Comparison of ENCODE assay signal across 19 cellular contexts in genomic region chr15:43515731-43516130, GRCh38. TPM values are rescaled to one million over a fixed set of nuclear protein-coding genes. Genes with fewer than 3 reads are reported as not detected.
DNase-seq lines count a peak whose midpoint lies in the region; ATAC-seq and TF ChIP-seq lines count a peak whose summit lies in the region.
"Had no signal": no experiment of that assay in that cellular context is flagged by ENCODE, and none has a peak within 500 bp of the region (broad histone marks: within the 10 kb centered on the region; RNA-seq: fewer than 3 reads in every experiment).

No MANE protein-coding gene starts in this region.

- H3K4me1 Mint-ChIP-seq in activated CD4-positive, alpha-beta T cell treated with anti-CD3 and anti-CD28 coated beads, Interleukin-2, amount 10 ng/mL, durations not matched to agents 24 days and 14 days, result peaks cover 70% of the 10 kb centered on the region
- H3K4me1 Mint-ChIP-seq in brain, result peaks cover 85% of the 10 kb centered on the region
- peaks cover 46% of the 10 kb centered on the region for H3K4me1 Mint-ChIP-seq in activated naive CD8-positive, alpha-beta T cell treated with anti-CD3 and anti-CD28 coated beads, Interleukin-2, amount 50 U/mL, for 24 hours

- TF ChIP-seq POLR2A in tibial nerve (IDR thresholded peaks at IDR 0.05), result no peak

- no peak overlapping the region for H3K4me2 ChIP-seq in neural cell (ENCODE audit: low read length)
- H3K4me2 ChIP-seq: A549 had no signal

- H3K27me3 Mint-ChIP-seq in activated CD4-positive, alpha-beta T cell treated with anti-CD3 and anti-CD28 coated beads, Interleukin-2, amount 10 ng/mL, durations not matched to agents 24 days and 14 days, result peaks cover 15% of the 10 kb centered on the region
- H3K27me3 Mint-ChIP-seq in brain, result peaks cover 14% of the 10 kb centered on the region
- peaks cover 28% of the 10 kb centered on the region for H3K27me3 Mint-ChIP-seq in activated naive CD8-positive, alpha-beta T cell treated with anti-CD3 and anti-CD28 coated beads, Interleukin-2, amount 50 U/mL, for 24 hours

- no peak for TF ChIP-seq RAD21 in neural cell (conservative IDR thresholded peaks at IDR 0.05)

- H3K36me3 ChIP-seq in neural cell (ENCODE audit: insufficient read depth, low read length) (peaks cover 3% of the 10 kb centered on the region), tibial nerve (peaks cover 0 to 9% (median 0%) of the 10 kb centered on the region in 3 donors)
- H3K36me3 ChIP-seq: adrenal gland had no signal

- H3F3A ChIP-seq in neural cell (ENCODE audit: insufficient read depth, low read length, poor library complexity, severe bottlenecking), result peaks cover 9% of the 10 kb centered on the region

- 23 to 27% methylated on average over 2 of the region's 2 CpGs for WGBS in tibial nerve, 2 donors

- DNase-seq in activated CD4-positive, alpha-beta T cell treated with anti-CD3 and anti-CD28 coated beads, Interleukin-2, amount 10 ng/mL, durations not matched to agents 24 days and 14 days, result peak; percentile 48
- DNase-seq in activated CD4-positive, alpha-beta T cell treated with anti-CD3 and anti-CD28 coated beads for 4 hours, result no peak
- DNase-seq in tibial nerve (ENCODE audit: low spot score in 2 of 2) (no peak), NCI-H1930 (lab: John Stamatoyannopoulos, UW) (no peak)
- no peak for DNase-seq in activated naive CD8-positive, alpha-beta T cell treated with anti-CD3 and anti-CD28 coated beads, Interleukin-2, amount 50 U/mL, for 24 hours
- no peak for DNase-seq in effector CD8-positive, alpha-beta T cell (lab: John Stamatoyannopoulos, UW)
- DNase-seq: activated CD4-positive, alpha-beta T cell treated with anti-CD3 and anti-CD28 coated beads, Interleukin-2, amount 50 U/mL, for 1 hour; activated T-cell treated with anti-CD3 and anti-CD28 coated beads, Interleukin-2, amount 50 U/mL, for 72 hours; Kasumi-1; NCI-H1436 treated with DMSO at 0.1 percent for 48 hours; NCI-H524; retina; stimulated activated CD4-positive, alpha-beta T cell treated with anti-CD3 and anti-CD28 coated beads, Interleukin-4, amount 100 ng/mL, for 24 hours had no signal

- H3K9ac ChIP-seq in neural cell (ENCODE audit: low read length), result no peak overlapping the region

- no peak overlapping the region for H3K27ac ChIP-seq in neural cell (ENCODE audit: low read length)
- peak overlapping the region in 3 of 4 donors; percentile 73 to 87 (median 83) for H3K27ac ChIP-seq in tibial nerve
- H3K27ac ChIP-seq: A549, RWPE1 had no signal

- TF ChIP-seq EP300 in neural cell (conservative IDR thresholded peaks at IDR 0.05; ENCODE audit: poor library complexity, severe bottlenecking), result no peak
- no peak for TF ChIP-seq EP300 in tibial nerve (IDR thresholded peaks at IDR 0.05)

- H3K27me3 ChIP-seq in neural cell (ENCODE audit: insufficient read depth, low read depth, low read length) (no peaks in the 10 kb centered on the region), tibial nerve (no peaks in the 10 kb centered on the region)
- H3K27me3 ChIP-seq: adrenal gland had no signal

- peaks cover 56% of the 10 kb centered on the region for H3K79me2 ChIP-seq in neural cell (replicated peaks; ENCODE audit: insufficient read depth, low read length)

- intact Hi-C loops in activated CD4-positive, alpha-beta T cell treated with anti-CD3 and anti-CD28 coated beads, Interleukin-2, amount 10 ng/mL, durations not matched to agents 24 days and 14 days (cut with micrococcal nuclease), result no loop called here

- H4K20me1 ChIP-seq in neural cell (ENCODE audit: insufficient read depth), result no peaks in the 10 kb centered on the region

- ATAC-seq in activated naive CD8-positive, alpha-beta T cell treated with anti-CD3 and anti-CD28 coated beads, Interleukin-2, amount 50 U/mL, for 24 hours, result no peak
- ATAC-seq: A549; activated T-cell treated with anti-CD3 and anti-CD28 coated beads, Interleukin-2, amount 50 U/mL, for 72 hours had no signal

- H3K27ac Mint-ChIP-seq in activated CD4-positive, alpha-beta T cell treated with anti-CD3 and anti-CD28 coated beads, Interleukin-2, amount 10 ng/mL, durations not matched to agents 24 days and 14 days, result no peak overlapping the region
- H3K27ac Mint-ChIP-seq in brain, result peak overlapping the region; percentile 93 to 100 (median 99)
- no peak overlapping the region for H3K27ac Mint-ChIP-seq in activated naive CD8-positive, alpha-beta T cell treated with anti-CD3 and anti-CD28 coated beads, Interleukin-2, amount 50 U/mL, for 24 hours
- H3K27ac Mint-ChIP-seq: activated T-cell treated with anti-CD3 and anti-CD28 coated beads, Interleukin-2, amount 50 U/mL, for 72 hours had no signal

- TF ChIP-seq CTCF in brain (conservative IDR thresholded peaks at IDR 0.05) (no peak), neural cell (IDR thresholded peaks at IDR 0.05; ENCODE audit: poor library complexity, severe bottlenecking) (no peak), tibial nerve (IDR thresholded peaks at IDR 0.05) (no peak)

- H3K9me2 ChIP-seq in neural cell (ENCODE audit: insufficient read depth, low read length), result no peaks in the 10 kb centered on the region

- no peaks in the 10 kb centered on the region for H3K9me3 Mint-ChIP-seq in activated CD4-positive, alpha-beta T cell treated with anti-CD3 and anti-CD28 coated beads, Interleukin-2, amount 10 ng/mL, durations not matched to agents 24 days and 14 days
- peaks cover 0 to 5% (median 0%) of the 10 kb centered on the region in 5 experiments for H3K9me3 Mint-ChIP-seq in brain
- H3K9me3 Mint-ChIP-seq in activated naive CD8-positive, alpha-beta T cell treated with anti-CD3 and anti-CD28 coated beads, Interleukin-2, amount 50 U/mL, for 24 hours, result no peaks in the 10 kb centered on the region
- H3K9me3 Mint-ChIP-seq: activated T-cell treated with anti-CD3 and anti-CD28 coated beads, Interleukin-2, amount 50 U/mL, for 72 hours; mesothelial cell of epicardium had no signal

- H2AFZ ChIP-seq in neural cell (ENCODE audit: low read depth, low read length), result no peak overlapping the region

- H3K4me3 ChIP-seq in neural cell (ENCODE audit: low read length) (peak overlapping the region; percentile 89), tibial nerve (no peak overlapping the region)
- H3K4me3 ChIP-seq: A549, adrenal gland had no signal

- H3K4me1 ChIP-seq in tibial nerve, result peaks cover 0 to 68% (median 24%) of the 10 kb centered on the region in 4 donors

- H3K9me3 ChIP-seq in neural cell (ENCODE audit: low read length) (no peaks in the 10 kb centered on the region), tibial nerve (no peaks in the 10 kb centered on the region)
- H3K9me3 ChIP-seq: A549, adrenal gland had no signal

- peak overlapping the region; percentile 6 for H3K4me3 Mint-ChIP-seq in activated CD4-positive, alpha-beta T cell treated with anti-CD3 and anti-CD28 coated beads, Interleukin-2, amount 10 ng/mL, durations not matched to agents 24 days and 14 days
- peak overlapping the region; percentile 96 to 100 (median 97) for H3K4me3 Mint-ChIP-seq in brain
- H3K4me3 Mint-ChIP-seq in activated naive CD8-positive, alpha-beta T cell treated with anti-CD3 and anti-CD28 coated beads, Interleukin-2, amount 50 U/mL, for 24 hours, result no peak overlapping the region
- H3K4me3 Mint-ChIP-seq: activated T-cell treated with anti-CD3 and anti-CD28 coated beads, Interleukin-2, amount 50 U/mL, for 72 hours had no signal

- H3K36me3 Mint-ChIP-seq in activated CD4-positive, alpha-beta T cell treated with anti-CD3 and anti-CD28 coated beads, Interleukin-2, amount 10 ng/mL, durations not matched to agents 24 days and 14 days (ENCODE audit: low read depth), result peaks cover 8% of the 10 kb centered on the region
- peaks cover 14% of the 10 kb centered on the region for H3K36me3 Mint-ChIP-seq in brain
- H3K36me3 Mint-ChIP-seq in activated naive CD8-positive, alpha-beta T cell treated with anti-CD3 and anti-CD28 coated beads, Interleukin-2, amount 50 U/mL, for 24 hours (ENCODE audit: low read depth), result no peaks in the 10 kb centered on the region
- H3K36me3 Mint-ChIP-seq: mesothelial cell of epicardium had no signal

TF ChIP-seq in neural cell, 6 proteins besides CTCF, POLR2A, EP300 and RAD21:
- TF ChIP-seq MXI1 (conservative IDR thresholded peaks at IDR 0.05; ENCODE audit: poor library complexity, severe bottlenecking) (no peak), REST (IDR thresholded peaks at IDR 0.05; ENCODE audit: borderline replicate concordance) (no peak)

RNA-seq across cellular contexts. Expression of gene MAP1A, which starts 1.7 kb away (rescaled TPM):
- 2.0 and 2.1 TPM in 2 replicates for total RNA-seq in activated CD4-positive, alpha-beta T cell treated with anti-CD3 and anti-CD28 coated beads, Interleukin-2, amount 10 ng/mL, durations not matched to agents 24 days and 14 days
- 107 TPM for polyA plus RNA-seq in brain (ENCODE audit: insufficient read depth, low read depth, low replicate concordance)
- polyA plus RNA-seq in neural cell, result 3.4 and 5.1 TPM in 2 replicates
- 39.2 and 46.9 TPM in 2 replicates for polyA minus RNA-seq in neural cell
- 10 to 100 TPM; 17.4 to 23.7 (median 21.3) TPM for total RNA-seq in tibial nerve

RNA-seq across cellular contexts. Expression of gene TP53BP1, which starts 22.8 kb away (rescaled TPM):
- total RNA-seq in activated CD4-positive, alpha-beta T cell treated with anti-CD3 and anti-CD28 coated beads, Interleukin-2, amount 10 ng/mL, durations not matched to agents 24 days and 14 days, result 38.7 and 40.0 TPM in 2 replicates
- polyA plus RNA-seq in brain (ENCODE audit: insufficient read depth, low read depth, low replicate concordance) (22.8 TPM), neural cell (98.7 and 114 TPM in 2 replicates)
- 331 and 336 TPM in 2 replicates for polyA minus RNA-seq in neural cell
- total RNA-seq in tibial nerve, result 10 to 100 TPM; 37.6 to 47.4 (median 42.4) TPM

Comparison
In these comparisons a context has a peak if more than half of its experiments do, and no peak if none do; other contexts are left out.
1. H3K27ac Mint-ChIP-seq: peak in brain (5 of 5); none in activated CD4-positive, alpha-beta T cell treated with anti-CD3 and anti-CD28 coated beads, Interleukin-2, amount 10 ng/mL, durations not matched to agents 24 days and 14 days (single experiment) and activated naive CD8-positive, alpha-beta T cell treated with anti-CD3 and anti-CD28 coated beads, Interleukin-2, amount 50 U/mL, for 24 hours (single experiment).